Comparison of ENCODE assay signal across 25 cellular contexts in genomic region chr5:42855811-42856210, GRCh38. TPM values are rescaled to one million over a fixed set of nuclear protein-coding genes. Genes with fewer than 3 reads are reported as not detected.
"Had no signal": no experiment of that assay in that cellular context is flagged by ENCODE, and none has a peak within 500 bp of the region (broad histone marks: within the 10 kb centered on the region; RNA-seq: fewer than 3 reads in every experiment).

No MANE protein-coding gene starts in this region.

- H3K4me1 Mint-ChIP-seq: activated naive CD8-positive, alpha-beta T cell treated with anti-CD3 and anti-CD28 coated beads for 36 hours had no signal

- DNase-seq: activated CD4-positive, alpha-beta T cell treated with anti-CD3 and anti-CD28 coated beads for 1 hour; activated CD8-positive, alpha-beta memory T cell treated with anti-CD3 and anti-CD28 coated beads for 24 hours; activated CD8-positive, alpha-beta memory T cell treated with anti-CD3 and anti-CD28 coated beads, Interleukin-2, amount 50 U/mL, for 4 hours; activated naive CD4-positive, alpha-beta T cell treated with Interleukin-2 at 50 U/mL for 16 hours; activated naive CD8-positive, alpha-beta T cell treated with anti-CD3 and anti-CD28 coated beads for 36 hours; activated T-cell treated with anti-CD3 and anti-CD28 coated beads, Interleukin-2, amount 50 U/mL, for 24 hours; endodermal cell; esophagus squamous epithelium; gastrocnemius medialis; islet precursor cell; left colon; mammary epithelial cell; ovary; stimulated activated CD4-positive, alpha-beta T cell treated with anti-CD3 and anti-CD28 coated beads, Interleukin-12 subunit alpha, Interleukin-12 subunit beta, amount 100 ng/mL, for 4 hours; stimulated activated CD4-positive, alpha-beta T cell treated with anti-CD3 and anti-CD28 coated beads, Interleukin-4, amount 100 ng/mL, for 4 hours; uterus had no signal

- H3K4me3 Mint-ChIP-seq: activated naive CD8-positive, alpha-beta T cell treated with anti-CD3 and anti-CD28 coated beads for 36 hours; activated T-cell treated with anti-CD3 and anti-CD28 coated beads, Interleukin-2, amount 50 U/mL, for 24 hours; endodermal cell; nephron; stimulated activated naive CD8-positive, alpha-beta T cell treated with anti-CD3 and anti-CD28 coated beads, Interleukin-15, Interleukin-2, amounts not matched to agents 100 ng/mL and 50 ng/mL, for 24 hours; T-helper 2 cell treated with Interferon-gamma antibody and Interleukin-4, amounts not matched to agents 5 μg/mL and 100 μg/mL, for 36 hours had no signal

- H3K9me3 Mint-ChIP-seq: activated naive CD8-positive, alpha-beta T cell treated with anti-CD3 and anti-CD28 coated beads for 36 hours; activated T-cell treated with anti-CD3 and anti-CD28 coated beads, Interleukin-2, amount 50 U/mL, for 24 hours; activated T-helper 2 cell treated with anti-CD3 and anti-CD28 coated beads, Interferon-gamma antibody, Interleukin-2, Interleukin-4, amounts not matched to agents 10 μg/mL and 5 μg/mL and 100 μg/mL, durations not matched to agents 14 hours and 24 hours and 36 hours; T-helper 2 cell treated with Interferon-gamma antibody and Interleukin-4, amounts not matched to agents 5 μg/mL and 100 μg/mL, for 36 hours had no signal

- H3K36me3 ChIP-seq: breast epithelium, esophagus squamous epithelium, gastrocnemius medialis, neutrophil, ovary, prostate gland, tibial nerve, uterus had no signal

- ATAC-seq: gastrocnemius medialis had no signal

- H3K27me3 Mint-ChIP-seq: activated naive CD8-positive, alpha-beta T cell treated with anti-CD3 and anti-CD28 coated beads for 36 hours had no signal

- H3K27ac ChIP-seq: breast epithelium, coronary artery, esophagus squamous epithelium, gastrocnemius medialis, neutrophil, ovary, prostate gland, uterus had no signal

- H3K4me3 ChIP-seq: breast epithelium, coronary artery, esophagus squamous epithelium, gastrocnemius medialis, ovary, prostate gland, tibial nerve, uterus had no signal

- H3K9me3 ChIP-seq: breast epithelium, esophagus squamous epithelium, gastrocnemius medialis, neutrophil, ovary, prostate gland, tibial nerve, uterus had no signal

- H3K27ac Mint-ChIP-seq: activated naive CD8-positive, alpha-beta T cell treated with anti-CD3 and anti-CD28 coated beads for 36 hours; activated T-cell treated with anti-CD3 and anti-CD28 coated beads, Interleukin-2, amount 50 U/mL, for 24 hours; activated T-helper 2 cell treated with anti-CD3 and anti-CD28 coated beads, Interferon-gamma antibody, Interleukin-2, Interleukin-4, amounts not matched to agents 10 μg/mL and 5 μg/mL and 100 μg/mL, durations not matched to agents 14 hours and 24 hours and 36 hours; endodermal cell; nephron; stimulated activated naive CD8-positive, alpha-beta T cell treated with anti-CD3 and anti-CD28 coated beads, Interleukin-15, Interleukin-2, amounts not matched to agents 100 ng/mL and 50 ng/mL, for 24 hours; T-helper 2 cell treated with Interferon-gamma antibody and Interleukin-4, amounts not matched to agents 5 μg/mL and 100 μg/mL, for 36 hours had no signal

- H3K27me3 ChIP-seq: breast epithelium, esophagus squamous epithelium, gastrocnemius medialis, neutrophil, ovary, tibial nerve, uterus had no signal

- H3K36me3 Mint-ChIP-seq: activated naive CD8-positive, alpha-beta T cell treated with anti-CD3 and anti-CD28 coated beads for 36 hours had no signal

RNA-seq across cellular contexts. Expression of gene SELENOP, which starts 44.1 kb away (rescaled TPM):
- total RNA-seq: activated naive CD8-positive, alpha-beta T cell treated with anti-CD3 and anti-CD28 coated beads for 36 hours; activated T-helper 2 cell treated with anti-CD3 and anti-CD28 coated beads, Interferon-gamma antibody, Interleukin-2, Interleukin-4, amounts not matched to agents 10 μg/mL and 5 μg/mL and 100 μg/mL, durations not matched to agents 14 hours and 24 hours and 36 hours had no signal
